ENCODE assay signal across 11 cellular contexts in genomic region chr1:21042920-21043605, GRCh38.
DNase-seq lines count a peak whose midpoint lies in the region; TF ChIP-seq lines count a peak whose summit lies in the region.
"Had no signal": no experiment of that assay in that cellular context is flagged by ENCODE, and none has a peak within 500 bp of the region (broad histone marks: within the 10 kb centered on the region; RNA-seq: fewer than 3 reads in every experiment).

No MANE protein-coding gene starts in this region.

- H3K36me3 Mint-ChIP-seq in nephron progenitor cell (ENCODE audit: low read depth): peaks cover 29% of the 10 kb centered on the region

- peak overlapping the region; percentile 66 for H3K27ac Mint-ChIP-seq in nephron progenitor cell
- H3K27ac Mint-ChIP-seq: activated T-cell treated with anti-CD3 and anti-CD28 coated beads, Interleukin-2, amount 50 U/mL, for 24 hours; B cell had no signal

- H3K9me3 Mint-ChIP-seq in nephron progenitor cell: peaks cover 4% of the 10 kb centered on the region
- H3K9me3 Mint-ChIP-seq: activated T-cell treated with anti-CD3 and anti-CD28 coated beads, Interleukin-2, amount 50 U/mL, for 24 hours had no signal

- no peak overlapping the region for H3K4me3 Mint-ChIP-seq in nephron progenitor cell
- H3K4me3 Mint-ChIP-seq: activated T-cell treated with anti-CD3 and anti-CD28 coated beads, Interleukin-2, amount 50 U/mL, for 24 hours; B cell had no signal

- DNase-seq in AG08395 (ENCODE audit: low spot score) (peak; percentile 25), HT1080 (ENCODE audit: low read depth) (peak; percentile 8), dedifferentiated amniotic fluid mesenchymal stem cell (ENCODE audit: extremely low spot score) (peak; percentile 27), nephron progenitor cell (no peak), NCI-H1105 treated with DMSO at 0.1 percent for 48 hours (lab: John Stamatoyannopoulos, UW) (no peak), NCI-H526 (lab: John Stamatoyannopoulos, UW) (no peak), GOT3 (lab: John Stamatoyannopoulos, UW) (no peak), HT-29 (ENCODE audit: low spot score) (no peak)
- DNase-seq: activated CD4-positive, alpha-beta T cell treated with anti-CD3 and anti-CD28 coated beads, Interleukin-2, amount 50 U/mL, for 4 hours; activated T-cell treated with anti-CD3 and anti-CD28 coated beads, Interleukin-2, amount 50 U/mL, for 24 hours had no signal

- peaks cover 21% of the 10 kb centered on the region for H3K4me1 Mint-ChIP-seq in nephron progenitor cell

- TF ChIP-seq CTCF in nephron progenitor cell (IDR thresholded peaks at IDR 0.05): no peak

- no peaks in the 10 kb centered on the region for H3K27me3 Mint-ChIP-seq in nephron progenitor cell (ENCODE audit: low read depth, poor library complexity)
- H3K27me3 Mint-ChIP-seq: activated T-cell treated with anti-CD3 and anti-CD28 coated beads, Interleukin-2, amount 50 U/mL, for 24 hours; B cell had no signal

Comparison
In these comparisons a context has a peak if more than half of its experiments do, and no peak if none do; other contexts are left out.
1. DNase-seq: peak in AG08395 (single experiment), HT1080 (single experiment) and dedifferentiated amniotic fluid mesenchymal stem cell (single experiment); none in nephron progenitor cell (single experiment), NCI-H1105 treated with DMSO at 0.1 percent for 48 hours (single experiment), NCI-H526 (0 of 2), GOT3 (single experiment) and HT-29 (single experiment).